19 cellular contexts compared by ENCODE assay signal in genomic region chr1:235937123-235937522, GRCh38.
A peak's percentile ranks its signal among the peaks of the same experiment; 100 is the strongest.
DNase-seq lines count a peak whose midpoint lies in the region; ATAC-seq and TF ChIP-seq lines count a peak whose summit lies in the region.
"Had no signal": no experiment of that assay in that cellular context is flagged by ENCODE, and none has a peak within 500 bp of the region (broad histone marks: within the 10 kb centered on the region; RNA-seq: fewer than 3 reads in every experiment).

No MANE protein-coding gene starts in this region.

- no peaks in the 10 kb centered on the region for H3K9me3 Mint-ChIP-seq in activated CD8-positive, alpha-beta T cell treated with anti-CD3 and anti-CD28 coated beads for 36 hours
- H3K9me3 Mint-ChIP-seq: central memory CD8-positive, alpha-beta T cell had no signal

- no peaks in the 10 kb centered on the region for H3K36me3 ChIP-seq in neutrophil

- H3K36me3 Mint-ChIP-seq in activated CD8-positive, alpha-beta T cell treated with anti-CD3 and anti-CD28 coated beads for 36 hours (ENCODE audit: low read depth), result no peaks in the 10 kb centered on the region

- ATAC-seq in HG02798 (IDR thresholded peaks at IDR 0.05; ENCODE audit: poor library complexity, unreplicated experiment), result peak; percentile 71
- peak; percentile 81 for ATAC-seq in activated CD8-positive, alpha-beta T cell treated with anti-CD3 and anti-CD28 coated beads for 36 hours

- H3K27me3 ChIP-seq in neutrophil, result no peaks in the 10 kb centered on the region
- H3K27me3 ChIP-seq: hepatocyte had no signal

- H3K4me1 ChIP-seq in neutrophil (ENCODE audit: control insufficient read depth in 1 of 2, insufficient read depth in 1 of 2, low read depth in 1 of 2, low read length in 1 of 2), result peaks cover 99 to 100% of the 10 kb centered on the region in 2 experiments

- peak overlapping the region; percentile 91 for H3K27ac ChIP-seq in neutrophil
- H3K27ac ChIP-seq: C4-2B, hepatocyte had no signal

- CTCF ChIA-PET in GM10248 (lab: Yijun Ruan, JAX), result interaction anchor here (0.9 to 2.3 kb wide), 4 partner anchors 10 to 71 kb away, joined by 3 to 11 read pairs (median 6); no protein-coding TSS in a partner anchor
- CTCF ChIA-PET in activated CD8-positive, alpha-beta T cell treated with anti-CD3 and anti-CD28 coated beads for 36 hours (lab: Charles Lee), result interaction anchor here (0.7 to 7.7 kb wide), 3 partner anchors 13 to 43 kb away, joined by 3 to 29 read pairs (median 3); no protein-coding TSS in a partner anchor

- POLR2A ChIA-PET in GM10248 (lab: Yijun Ruan, JAX), result no interaction called here
- POLR2A ChIA-PET in activated CD8-positive, alpha-beta T cell treated with anti-CD3 and anti-CD28 coated beads for 36 hours (lab: Charles Lee), result interaction anchor here (0.7 to 1.0 kb wide), 2 partner anchors 38 to 80 kb away, joined by 3 read pairs; no protein-coding TSS in a partner anchor

- peaks cover 51% of the 10 kb centered on the region for H3K4me1 Mint-ChIP-seq in activated CD8-positive, alpha-beta T cell treated with anti-CD3 and anti-CD28 coated beads for 36 hours (ENCODE audit: low read depth)

- intact Hi-C loops in activated CD8-positive, alpha-beta T cell treated with anti-CD3 and anti-CD28 coated beads for 36 hours (cut with micrococcal nuclease), result no loop called here

- no peaks in the 10 kb centered on the region for H3K9me3 ChIP-seq in neutrophil

- peak overlapping the region; percentile 19 to 26 for H3K4me3 ChIP-seq in neutrophil (ENCODE audit: low read depth in 1 of 2, low read length in 1 of 2)
- H3K4me3 ChIP-seq: hepatocyte had no signal

- H3K27ac Mint-ChIP-seq in activated CD8-positive, alpha-beta T cell treated with anti-CD3 and anti-CD28 coated beads for 36 hours, result peak overlapping the region; percentile 67

- H3K27me3 Mint-ChIP-seq in activated CD8-positive, alpha-beta T cell treated with anti-CD3 and anti-CD28 coated beads for 36 hours, result no peaks in the 10 kb centered on the region
- H3K27me3 Mint-ChIP-seq: central memory CD8-positive, alpha-beta T cell had no signal

- DNase-seq in GM10248 (ENCODE audit: extremely low spot score) (peak; percentile 44), NCI-H2107 treated with DMSO at 0.1 percent for 48 hours (lab: John Stamatoyannopoulos, UW; ENCODE audit: unreplicated experiment) (no peak), NCI-H510A treated with DMSO at 0.1 percent for 48 hours (lab: John Stamatoyannopoulos, UW) (no peak), NCI-H2029 (lab: John Stamatoyannopoulos, UW) (no peak)
- DNase-seq in activated CD8-positive, alpha-beta T cell treated with anti-CD3 and anti-CD28 coated beads for 36 hours, result peak; percentile 42
- DNase-seq: activated CD4-positive, alpha-beta T cell treated with anti-CD3 and anti-CD28 coated beads for 48 hours; activated T-cell treated with anti-CD3 and anti-CD28 coated beads, Interleukin-2, amount 50 U/mL, for 48 hours; DMS79; effector memory CD4-positive, alpha-beta T cell; kidney; mesenchymal stem cell; NCI-H187; NCI-H446 treated with DMSO at 0.1 percent for 48 hours; retina had no signal

- no peak overlapping the region for H3K4me3 Mint-ChIP-seq in activated CD8-positive, alpha-beta T cell treated with anti-CD3 and anti-CD28 coated beads for 36 hours
- H3K4me3 Mint-ChIP-seq: central memory CD8-positive, alpha-beta T cell had no signal

- TF ChIP-seq CTCF in GM10248 (IDR thresholded peaks at IDR 0.05; ENCODE audit: control extremely low read depth, extremely low read depth, low read depth, missing control alignments), result no peak
- TF ChIP-seq CTCF in activated CD8-positive, alpha-beta T cell treated with anti-CD3 and anti-CD28 coated beads for 36 hours (IDR thresholded peaks at IDR 0.05), result no peak
- TF ChIP-seq CTCF in neutrophil (IDR thresholded peaks at IDR 0.05), result no peak

Comparison
In these comparisons a context has a peak if more than half of its experiments do, and no peak if none do; other contexts are left out.
1. DNase-seq: peak in GM10248 (single experiment) and activated CD8-positive, alpha-beta T cell treated with anti-CD3 and anti-CD28 coated beads for 36 hours (single experiment); none in NCI-H2107 treated with DMSO at 0.1 percent for 48 hours (single experiment), NCI-H510A treated with DMSO at 0.1 percent for 48 hours (single experiment) and NCI-H2029 (single experiment).